In the genomic region with DNA sequence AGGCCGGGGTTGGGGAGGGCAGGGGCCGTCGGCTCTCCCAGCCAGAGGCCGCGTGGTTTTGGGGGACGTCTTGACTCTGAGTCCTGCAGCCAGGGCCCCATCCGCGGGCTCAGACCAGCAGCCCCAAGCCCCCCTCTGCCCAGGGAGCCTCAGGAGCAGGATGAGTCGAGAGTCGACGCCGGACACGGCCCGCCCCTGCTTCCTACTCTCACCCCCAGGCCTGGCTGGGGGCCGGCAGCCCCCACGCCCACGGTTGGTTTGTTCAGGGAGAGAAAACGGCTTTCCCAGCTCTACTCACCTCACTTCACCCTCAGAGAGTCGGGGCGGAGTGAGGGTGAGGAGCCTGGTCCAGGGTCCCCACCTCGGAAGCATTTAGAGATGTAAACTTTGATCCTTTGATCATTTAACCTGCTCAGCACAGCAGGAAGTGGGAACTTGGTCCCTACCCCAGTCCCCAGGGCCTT, we compare ENCODE assay signal across 1 cellular context.
TF ChIP-seq lines count a peak whose summit lies in the region.

No MANE protein-coding gene starts in this region.

TF ChIP-seq in H1, 55 proteins besides CTCF, POLR2A, EP300 and RAD21:
- TF ChIP-seq PHF8 (conservative IDR thresholded peaks at IDR 0.05; ENCODE audit: low read depth, low read length) (no peak), KDM5A (IDR thresholded peaks at IDR 0.05; ENCODE audit: low read length) (no peak), NRF1 (IDR thresholded peaks at IDR 0.05; ENCODE audit: low read depth, low read length) (no peak), TAF1 (IDR thresholded peaks at IDR 0.05; ENCODE audit: low read depth, low read length) (no peak), HDAC2 (IDR thresholded peaks at IDR 0.05; ENCODE audit: borderline replicate concordance in 1 of 2, low read depth in 2 of 2, low read length in 2 of 2) (no peak), KDM4A (IDR thresholded peaks at IDR 0.05; ENCODE audit: low read depth, low read length, severe bottlenecking) (no peak), RNF2 (IDR thresholded peaks at IDR 0.05; ENCODE audit: borderline replicate concordance, low read depth, low read length, missing control alignments, poor library complexity, severe bottlenecking) (no peak), SAP30 (IDR thresholded peaks at IDR 0.05; ENCODE audit: insufficient read depth, insufficient replicate concordance, low read length) (no peak)
